ENCODE assay signal across 24 cellular contexts in the genomic region with DNA sequence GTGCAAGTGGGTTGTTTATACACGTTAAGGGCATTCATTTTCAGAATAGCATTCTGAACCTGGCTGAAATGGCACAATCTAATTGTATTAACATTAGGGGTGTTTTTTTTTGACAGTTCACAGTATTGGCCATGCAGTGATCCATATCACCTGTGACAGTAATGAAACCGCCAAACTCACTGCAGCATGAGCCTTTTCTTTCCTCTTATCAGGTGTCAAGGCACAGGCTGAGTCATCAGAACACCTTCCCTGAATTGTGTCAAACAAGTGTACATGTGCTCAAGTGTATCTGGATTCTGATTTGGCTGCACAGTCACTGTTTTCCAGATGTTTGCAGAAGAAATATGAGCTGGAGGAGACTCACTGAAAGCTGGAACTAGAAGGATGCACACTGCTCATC. TPM values are rescaled to one million over a fixed set of nuclear protein-coding genes. Genes with fewer than 3 reads are reported as not detected.
DNase-seq lines count a peak whose midpoint lies in the region; ATAC-seq, FAIRE-seq and TF ChIP-seq lines count a peak whose summit lies in the region.
"Had no signal": no experiment of that assay in that cellular context is flagged by ENCODE, and none has a peak within 500 bp of the region (broad histone marks: within the 10 kb centered on the region; RNA-seq: fewer than 3 reads in every experiment).

No MANE protein-coding gene starts in this region.

- WGBS in small intestine, 3 donors, result 27 to 55% (median 38%) methylated on average over 2 of the region's 2 CpGs
- WGBS in psoas muscle, 3 donors, result 70 to 83% (median 79%) methylated on average over 2 of the region's 2 CpGs

- H3K4me1 ChIP-seq in cardiac muscle cell (ENCODE audit: low read depth) (peaks cover 45% of the 10 kb centered on the region), right atrium auricular region (peaks cover 0 to 8% of the 10 kb centered on the region in 2 donors), small intestine (ENCODE audit: control insufficient read depth in 2 of 2, insufficient read depth in 1 of 2, low read depth in 1 of 2, low read length in 1 of 2) (no peaks in the 10 kb centered on the region), mucosa of descending colon (ENCODE audit: low read depth) (no peaks in the 10 kb centered on the region), psoas muscle (peaks cover 5% of the 10 kb centered on the region)
- H3K4me1 ChIP-seq: A549, Caco-2 had no signal

- ATAC-seq in mucosa of descending colon (no peak), psoas muscle (no peak)
- ATAC-seq: A549 had no signal

- H3K27ac ChIP-seq in cardiac muscle cell (peak overlapping the region; percentile 2), right atrium auricular region (no peak overlapping the region), small intestine (ENCODE audit: low read depth in 1 of 2, low read length in 1 of 2) (no peak overlapping the region), psoas muscle (no peak overlapping the region)
- H3K27ac ChIP-seq: A549, HL-60, KMS-11 had no signal

- TF ChIP-seq CTCF in cardiac muscle cell (IDR thresholded peaks at IDR 0.05; ENCODE audit: low read depth, low read length) (no peak), right atrium auricular region (IDR thresholded peaks at IDR 0.05) (no peak), bronchial epithelial cell (IDR thresholded peaks at IDR 0.05; ENCODE audit: insufficient read depth, low read length, severe bottlenecking) (no peak), mucosa of descending colon (IDR thresholded peaks at IDR 0.05) (no peak), psoas muscle (IDR thresholded peaks at IDR 0.05) (no peak)

- intact Hi-C loops in mucosa of descending colon (cut with DNase I, micrococcal nuclease) (no loop called here), psoas muscle (cut with DNase I) (no loop called here)

- H3K9me3 ChIP-seq in cardiac muscle cell (ENCODE audit: low read depth) (no peaks in the 10 kb centered on the region), right atrium auricular region (no peaks in the 10 kb centered on the region), small intestine (ENCODE audit: control insufficient read depth, low read depth) (no peaks in the 10 kb centered on the region), mucosa of descending colon (no peaks in the 10 kb centered on the region), psoas muscle (no peaks in the 10 kb centered on the region)
- H3K9me3 ChIP-seq: A549, Caco-2, SK-N-SH had no signal

- H3K36me3 ChIP-seq in cardiac muscle cell (peaks cover 10% of the 10 kb centered on the region), right atrium auricular region (no peaks in the 10 kb centered on the region), bronchial epithelial cell (ENCODE audit: control insufficient read depth, insufficient read depth, low read length) (no peaks in the 10 kb centered on the region), small intestine (ENCODE audit: control insufficient read depth in 2 of 2, insufficient read depth in 2 of 2, low read length in 2 of 2) (peaks cover 0 to 21% of the 10 kb centered on the region in 2 donors), mucosa of descending colon (ENCODE audit: low read depth) (no peaks in the 10 kb centered on the region), psoas muscle (ENCODE audit: insufficient read depth in 1 of 2, low read depth in 1 of 2) (no peaks in the 10 kb centered on the region)

- H3K27me3 ChIP-seq in cardiac muscle cell, result no peaks in the 10 kb centered on the region
- H3K27me3 ChIP-seq in right atrium auricular region, result no peaks in the 10 kb centered on the region
- no peaks in the 10 kb centered on the region for H3K27me3 ChIP-seq in bronchial epithelial cell (ENCODE audit: control insufficient read depth, insufficient read depth, low read length)
- H3K27me3 ChIP-seq in small intestine (ENCODE audit: control insufficient read depth in 2 of 2, insufficient read depth in 2 of 2, low read length in 2 of 2), result no peaks in the 10 kb centered on the region
- H3K27me3 ChIP-seq in psoas muscle (ENCODE audit: insufficient read depth in 3 of 3, low read length in 2 of 3), result no peaks in the 10 kb centered on the region

- H3K4me3 ChIP-seq in cardiac muscle cell (no peak overlapping the region), right atrium auricular region (no peak overlapping the region), bronchial epithelial cell (ENCODE audit: low read depth, low read length) (no peak overlapping the region), small intestine (ENCODE audit: low read depth in 1 of 2, low read length in 2 of 2) (no peak overlapping the region), mucosa of descending colon (no peak overlapping the region), psoas muscle (no peak overlapping the region)
- H3K4me3 ChIP-seq: A549 had no signal

- FAIRE-seq in bronchial epithelial cell (lab: Jason Lieb, UNC) (no peak), small intestine (lab: Jason Lieb, UNC) (no peak)
- FAIRE-seq: A549 had no signal

- DNase-seq in cardiac muscle cell (ENCODE audit: low read depth in 1 of 2, low spot score in 1 of 2) (no peak), right atrium auricular region (ENCODE audit: low spot score) (no peak), NCI-H2029 treated with DMSO at 0.1 percent for 48 hours (lab: John Stamatoyannopoulos, UW) (peak; percentile 85), bronchial epithelial cell (ENCODE audit: low read depth) (peak; percentile 33), small intestine (peak; percentile 20), mucosa of descending colon (no peak), psoas muscle (no peak)
- DNase-seq: Caco-2; CD4-positive, alpha-beta T cell; DMS153; H7; HFFc6; MV-4-11; NCI-H187 treated with DMSO at 0.1 percent for 48 hours; NCI-H2227 treated with DMSO at 0.1 percent for 48 hours; NCI-H526; SHP77; SK-N-SH had no signal

RNA-seq across cellular contexts. Expression of a gene that starts 47.7 kb away (rescaled TPM):
- total RNA-seq in cardiac muscle cell, result not detected in 2 replicates
- polyA plus RNA-seq in cardiac muscle cell, result not detected in 2 replicates
- total RNA-seq in right atrium auricular region, result not detected
- total RNA-seq in bronchial epithelial cell, result not detected in 2 replicates
- under 1 TPM in 2 of 3 donors, not detected in 1; 0.15 to 0.45 TPM for polyA plus RNA-seq in small intestine
- total RNA-seq in mucosa of descending colon, result not detected
- not detected for total RNA-seq in psoas muscle
- not detected for polyA plus RNA-seq in psoas muscle
- total RNA-seq: Caco-2; CD4-positive, alpha-beta T cell; H7; HFFc6; HT1080; OCI-LY7 had no signal
- polyA plus RNA-seq: A549, BJ, SK-N-SH had no signal

Comparison
In these comparisons a context has a peak if more than half of its experiments do, and no peak if none do; other contexts are left out.
1. DNase-seq: peak in NCI-H2029 treated with DMSO at 0.1 percent for 48 hours (single experiment), bronchial epithelial cell (single experiment) and small intestine (single experiment); none in cardiac muscle cell (0 of 2), right atrium auricular region (single experiment), mucosa of descending colon (0 of 3) and psoas muscle (0 of 2).